18 cellular contexts compared by ENCODE assay signal in genomic region chrX:29641461-29641860, GRCh38.
DNase-seq lines count a peak whose midpoint lies in the region; ATAC-seq and TF ChIP-seq lines count a peak whose summit lies in the region.
"Had no signal": no experiment of that assay in that cellular context is flagged by ENCODE, and none has a peak within 500 bp of the region (broad histone marks: within the 10 kb centered on the region; RNA-seq: fewer than 3 reads in every experiment).

No MANE protein-coding gene starts in this region.

- H3K27ac ChIP-seq in SK-N-SH (ENCODE audit: low read depth in 2 of 2, low read length in 1 of 2) (no peak overlapping the region), cingulate gyrus (ENCODE audit: low read depth, low read length) (peak overlapping the region; percentile 41), substantia nigra (ENCODE audit: low read depth, low read length, poor library complexity, severe bottlenecking) (peak overlapping the region; percentile 26), Karpas-422 (ENCODE audit: low read length) (no peak overlapping the region)

- H3K9me3 ChIP-seq in SK-N-SH (no peaks in the 10 kb centered on the region), Karpas-422 (ENCODE audit: low read length) (peaks cover 52% of the 10 kb centered on the region)

- H3K9ac ChIP-seq in SK-N-SH (no peak overlapping the region), Karpas-422 (ENCODE audit: low read length) (no peak overlapping the region)

- ATAC-seq in SK-N-SH treated with all-trans-retinoic acid at 6 μM for 48 hours, result no peak
- ATAC-seq: CD8-positive, alpha-beta T cell; GM12878; GM23338; HCT116 had no signal

- H2AFZ ChIP-seq in SK-N-SH (ENCODE audit: low read depth), result no peak overlapping the region
- no peak overlapping the region for H2AFZ ChIP-seq in Karpas-422 (ENCODE audit: low read length)
- H2AFZ ChIP-seq: GM23338 had no signal

- H4K20me1 ChIP-seq in SK-N-SH (ENCODE audit: insufficient read depth) (no peaks in the 10 kb centered on the region), Karpas-422 (ENCODE audit: insufficient read depth, low read depth, low read length) (no peaks in the 10 kb centered on the region)

- H3K4me1 ChIP-seq in SK-N-SH (ENCODE audit: control insufficient read depth in 1 of 2, insufficient read depth in 2 of 2, low read depth in 1 of 2, low read length in 1 of 2) (no peaks in the 10 kb centered on the region), Karpas-422 (ENCODE audit: low read length) (no peaks in the 10 kb centered on the region)

- CTCF ChIA-PET in SK-N-SH (lab: Yijun Ruan, JAX), result no interaction called here

- no peak for TF ChIP-seq EP300 in SK-N-SH (IDR thresholded peaks at IDR 0.05; ENCODE audit: borderline replicate concordance in 1 of 2, low read depth in 1 of 2, low read length in 1 of 2)

- no peak overlapping the region for H3K4me3 ChIP-seq in SK-N-SH (ENCODE audit: low read depth in 2 of 2, low read length in 1 of 2)
- no peak overlapping the region for H3K4me3 ChIP-seq in Karpas-422 (ENCODE audit: low read length)
- H3K4me3 ChIP-seq: GM12878, GM23338 had no signal

- no peak for TF ChIP-seq CTCF in SK-N-SH (IDR thresholded peaks at IDR 0.05)

- H3K27me3 ChIP-seq in SK-N-SH (ENCODE audit: insufficient read depth) (no peaks in the 10 kb centered on the region), Karpas-422 (ENCODE audit: low read length) (no peaks in the 10 kb centered on the region)

- DNase-seq in SK-N-SH (no peak), substantia nigra (lab: John Stamatoyannopoulos, UW) (no peak), Karpas-422 (no peak), CD1c-positive myeloid dendritic cell (ENCODE audit: extremely low spot score) (no peak)
- DNase-seq: 8988T; C1 segment of cervical spinal cord; CD4-positive, CD25-positive, alpha-beta regulatory T cell; CD8-positive, alpha-beta T cell; DMS 273 treated with DMSO at 0.1 percent for 48 hours; DMS79; EL; GDM1; H9 had no signal

- H3K9me2 ChIP-seq in SK-N-SH (no peaks in the 10 kb centered on the region), Karpas-422 (replicated peaks; ENCODE audit: insufficient read depth, low read length) (no peaks in the 10 kb centered on the region)

- H3K4me2 ChIP-seq in SK-N-SH, result no peak overlapping the region
- no peak overlapping the region for H3K4me2 ChIP-seq in Karpas-422 (ENCODE audit: low read depth, low read length, poor library complexity, severe bottlenecking)
- H3K4me2 ChIP-seq: GM23338 had no signal

- 52% methylated on average over 1 of the region's 1 CpG for WGBS in SK-N-SH (ENCODE audit: low lambda C conversion rate)

- H3K36me3 ChIP-seq in SK-N-SH (replicated peaks in 1 of 2; ENCODE audit: control insufficient read depth in 1 of 2, insufficient read depth in 2 of 2, low read length in 1 of 2), result no peaks in the 10 kb centered on the region
- no peaks in the 10 kb centered on the region for H3K36me3 ChIP-seq in Karpas-422 (ENCODE audit: insufficient read depth, low read length)

- POLR2A ChIA-PET in SK-N-SH (lab: Yijun Ruan, JAX), result no interaction called here

- no peak for TF ChIP-seq RAD21 in SK-N-SH (IDR thresholded peaks at IDR 0.05; ENCODE audit: low read length)

- H3K79me2 ChIP-seq in SK-N-SH (ENCODE audit: insufficient read depth) (no peaks in the 10 kb centered on the region), Karpas-422 (ENCODE audit: low read length) (no peaks in the 10 kb centered on the region)

- H3F3A ChIP-seq in SK-N-SH (replicated peaks; ENCODE audit: insufficient read depth), result no peaks in the 10 kb centered on the region

TF ChIP-seq in SK-N-SH, 30 proteins besides CTCF, POLR2A, EP300 and RAD21:
- TF ChIP-seq REST (IDR thresholded peaks at IDR 0.05; ENCODE audit: low read depth, low read length) (peak; percentile 77; the same call in 1 of the 2 replicates), TCF12 (IDR thresholded peaks at IDR 0.05) (no peak), SIN3A (IDR thresholded peaks at IDR 0.05; ENCODE audit: borderline replicate concordance, low read depth, low read length) (no peak), MXI1 (IDR thresholded peaks at IDR 0.05; ENCODE audit: low read depth, low read length) (no peak)

TF ChIP-seq in SK-N-SH treated with all-trans-retinoic acid at 6 μM for 48 hours, 23 proteins besides CTCF, POLR2A, EP300 and RAD21 (continues in another document):
- TF ChIP-seq ARNTL (CRISPR knock-in tag; IDR thresholded peaks at IDR 0.05; ENCODE audit: borderline replicate concordance, low read depth) (no peak), OSR1 (CRISPR knock-in tag; IDR thresholded peaks at IDR 0.05) (no peak), CSDC2 (CRISPR knock-in tag; IDR thresholded peaks at IDR 0.05) (no peak), ESRRG (CRISPR knock-in tag; IDR thresholded peaks at IDR 0.05) (no peak), CREB5 (CRISPR knock-in tag; IDR thresholded peaks at IDR 0.05; ENCODE audit: low read depth) (no peak), TSHZ2 (CRISPR knock-in tag; IDR thresholded peaks at IDR 0.05) (no peak), ZFP3 (CRISPR knock-in tag; IDR thresholded peaks at IDR 0.05) (no peak), CSRNP3 (CRISPR knock-in tag; IDR thresholded peaks at IDR 0.05) (no peak), BACH2 (CRISPR knock-in tag; IDR thresholded peaks at IDR 0.05; ENCODE audit: borderline replicate concordance) (no peak), ZNF565 (CRISPR knock-in tag; conservative IDR thresholded peaks at IDR 0.05; ENCODE audit: low read depth) (no peak), TCF4 (CRISPR knock-in tag; IDR thresholded peaks at IDR 0.05; ENCODE audit: borderline replicate concordance) (no peak), ZC3H10 (CRISPR knock-in tag; IDR thresholded peaks at IDR 0.05) (no peak), ISL1 (CRISPR knock-in tag; IDR thresholded peaks at IDR 0.05) (no peak), PPARA (CRISPR knock-in tag; IDR thresholded peaks at IDR 0.05; ENCODE audit: borderline replicate concordance) (no peak), SNAI2 (CRISPR knock-in tag; IDR thresholded peaks at IDR 0.05) (no peak), ZNF8 (CRISPR knock-in tag; IDR thresholded peaks at IDR 0.05) (no peak), ZNF70 (CRISPR knock-in tag; IDR thresholded peaks at IDR 0.05) (no peak), RARB (CRISPR knock-in tag; IDR thresholded peaks at IDR 0.05) (no peak), ZFP30 (CRISPR knock-in tag; IDR thresholded peaks at IDR 0.05) (no peak)

Comparison
In these comparisons a context has a peak if more than half of its experiments do, and no peak if none do; other contexts are left out.
1. H3K27ac ChIP-seq: peak in cingulate gyrus (single experiment) and substantia nigra (single experiment); none in SK-N-SH (0 of 2) and Karpas-422 (single experiment).